In the genomic region with DNA sequence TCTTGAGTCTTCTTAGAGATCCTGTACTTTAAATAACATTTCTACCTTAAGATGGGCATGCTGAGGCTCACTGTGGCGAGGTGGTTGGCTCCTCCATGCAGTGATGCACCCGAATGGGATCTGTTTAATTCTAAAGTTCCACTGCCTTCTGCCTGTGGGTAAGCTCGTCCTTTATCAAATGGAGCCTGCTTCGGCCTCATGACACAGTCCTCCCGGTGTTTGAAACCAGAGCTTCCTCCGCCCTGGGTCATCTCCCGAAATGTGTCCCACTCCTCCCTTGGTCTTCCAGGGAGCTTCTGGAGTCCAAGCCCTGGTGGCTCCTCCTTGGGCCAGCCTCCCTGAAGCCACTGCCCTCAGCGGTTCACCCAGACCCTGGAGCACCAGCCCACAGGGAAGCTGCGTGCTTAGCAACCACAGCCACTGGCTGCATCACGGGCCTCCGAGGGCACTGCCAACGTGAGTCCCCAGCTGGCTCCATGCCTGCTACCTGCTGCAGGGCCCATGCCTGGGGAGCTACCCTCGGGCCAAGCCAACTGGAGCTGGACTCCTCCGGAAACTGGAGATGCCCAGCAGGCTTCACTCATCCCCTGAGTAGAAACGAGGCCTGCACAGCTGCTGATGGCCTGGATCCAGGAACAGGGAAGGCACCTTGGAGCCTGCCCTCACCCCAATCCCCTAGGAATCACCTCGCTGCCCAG, we compare ENCODE assay signal across 1 cellular context.
TF ChIP-seq lines count a peak whose summit lies in the region.

No MANE protein-coding gene starts in this region.

TF ChIP-seq in HepG2, 621 proteins besides CTCF, POLR2A, EP300 and RAD21 (continued from another document):
- TF ChIP-seq, protein P1, sequence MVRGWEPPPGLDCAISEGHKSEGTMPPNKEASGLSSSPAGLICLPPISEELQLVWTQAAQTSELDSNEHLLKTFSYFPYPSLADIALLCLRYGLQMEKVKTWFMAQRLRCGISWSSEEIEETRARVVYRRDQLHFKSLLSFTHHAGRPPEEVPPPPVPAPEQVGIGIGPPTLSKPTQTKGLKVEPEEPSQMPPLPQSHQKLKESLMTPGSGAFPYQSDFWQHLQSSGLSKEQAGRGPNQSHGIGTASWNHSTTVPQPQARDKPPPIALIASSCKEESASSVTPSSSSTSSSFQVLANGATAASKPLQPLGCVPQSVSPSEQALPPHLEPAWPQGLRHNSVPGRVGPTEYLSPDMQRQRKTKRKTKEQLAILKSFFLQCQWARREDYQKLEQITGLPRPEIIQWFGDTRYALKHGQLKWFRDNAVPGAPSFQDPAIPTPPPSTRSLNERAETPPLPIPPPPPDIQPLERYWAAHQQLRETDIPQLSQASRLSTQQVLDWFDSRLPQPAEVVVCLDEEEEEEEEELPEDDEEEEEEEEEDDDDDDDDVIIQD (CRISPR knock-in tag; IDR thresholded peaks at IDR 0.05; ENCODE audit: low read depth) = no peak
- no peak for TF ChIP-seq ZFP82 (CRISPR knock-in tag; IDR thresholded peaks at IDR 0.05; ENCODE audit: borderline replicate concordance)
- TF ChIP-seq, protein P2, sequence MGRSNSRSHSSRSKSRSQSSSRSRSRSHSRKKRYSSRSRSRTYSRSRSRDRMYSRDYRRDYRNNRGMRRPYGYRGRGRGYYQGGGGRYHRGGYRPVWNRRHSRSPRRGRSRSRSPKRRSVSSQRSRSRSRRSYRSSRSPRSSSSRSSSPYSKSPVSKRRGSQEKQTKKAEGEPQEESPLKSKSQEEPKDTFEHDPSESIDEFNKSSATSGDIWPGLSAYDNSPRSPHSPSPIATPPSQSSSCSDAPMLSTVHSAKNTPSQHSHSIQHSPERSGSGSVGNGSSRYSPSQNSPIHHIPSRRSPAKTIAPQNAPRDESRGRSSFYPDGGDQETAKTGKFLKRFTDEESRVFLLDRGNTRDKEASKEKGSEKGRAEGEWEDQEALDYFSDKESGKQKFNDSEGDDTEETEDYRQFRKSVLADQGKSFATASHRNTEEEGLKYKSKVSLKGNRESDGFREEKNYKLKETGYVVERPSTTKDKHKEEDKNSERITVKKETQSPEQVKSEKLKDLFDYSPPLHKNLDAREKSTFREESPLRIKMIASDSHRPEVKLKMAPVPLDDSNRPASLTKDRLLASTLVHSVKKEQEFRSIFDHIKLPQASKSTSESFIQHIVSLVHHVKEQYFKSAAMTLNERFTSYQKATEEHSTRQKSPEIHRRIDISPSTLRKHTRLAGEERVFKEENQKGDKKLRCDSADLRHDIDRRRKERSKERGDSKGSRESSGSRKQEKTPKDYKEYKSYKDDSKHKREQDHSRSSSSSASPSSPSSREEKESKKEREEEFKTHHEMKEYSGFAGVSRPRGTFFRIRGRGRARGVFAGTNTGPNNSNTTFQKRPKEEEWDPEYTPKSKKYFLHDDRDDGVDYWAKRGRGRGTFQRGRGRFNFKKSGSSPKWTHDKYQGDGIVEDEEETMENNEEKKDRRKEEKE (IDR thresholded peaks at IDR 0.05) = no peak
- no peak for TF ChIP-seq SRSF9 (IDR thresholded peaks at IDR 0.05; ENCODE audit: borderline replicate concordance, insufficient read depth, low read depth, low read length, poor library complexity, severe bottlenecking)
TF ChIP-seq in HepG2: peak in this region for 0.
